19 cellular contexts compared by ENCODE assay signal in the genomic region with DNA sequence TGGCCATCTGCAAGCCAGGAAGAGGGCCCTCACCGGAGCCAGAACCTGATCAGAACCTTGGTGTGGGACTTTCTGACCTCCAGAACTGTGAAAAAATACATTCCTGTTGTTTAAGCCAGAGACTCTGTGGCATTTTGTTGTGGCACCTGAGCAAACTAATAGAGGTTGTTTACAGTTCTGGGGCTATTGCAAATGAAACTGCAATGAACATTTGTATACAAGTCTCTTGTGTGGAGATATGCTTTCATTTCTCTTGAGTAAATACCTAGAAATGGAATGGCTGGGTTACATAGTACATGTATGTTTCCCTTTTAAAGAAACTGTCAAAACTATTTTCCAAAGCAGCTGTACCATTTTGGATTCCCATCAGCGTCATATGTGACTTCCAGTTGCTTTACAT.
"Had no signal": no experiment of that assay in that cellular context is flagged by ENCODE, and none has a peak within 500 bp of the region (broad histone marks: within the 10 kb centered on the region; RNA-seq: fewer than 3 reads in every experiment).

No MANE protein-coding gene starts in this region.

- H3K4me3 ChIP-seq: hepatocyte, left ventricle myocardium inferior, lower lobe of right lung, pancreas had no signal

- H3K27me3 ChIP-seq: hepatocyte had no signal

- H3K27me3 Mint-ChIP-seq: memory B cell had no signal

- ATAC-seq: lower lobe of right lung, pancreas, right cardiac atrium had no signal

- H3K27ac Mint-ChIP-seq: memory B cell, progenitor cell of endocrine pancreas had no signal

- H3K36me3 ChIP-seq: left ventricle myocardium inferior, lower lobe of right lung, pancreas had no signal

- H2AFZ ChIP-seq: hepatocyte had no signal

- H3K4me1 Mint-ChIP-seq: memory B cell, naive B cell had no signal

- DNase-seq: effector CD4-positive, alpha-beta T cell; foreskin melanocyte; head of caudate nucleus; kidney; left cardiac atrium; left ventricle myocardium inferior; lower lobe of right lung; naive B cell; occipital lobe; pancreas; right cardiac atrium; small intestine; stimulated activated CD4-positive, alpha-beta T cell treated with anti-CD3 and anti-CD28 coated beads, Interleukin-2, amount 100 ng/mL, for 48 hours; stimulated activated naive CD4-positive, alpha-beta T cell treated with Interleukin-2 at 50 U/mL for 16 hours; trophoblast cell had no signal

- FAIRE-seq: kidney, pancreas, small intestine had no signal

- H3K79me2 ChIP-seq: hepatocyte had no signal

- H3K4me2 ChIP-seq: hepatocyte had no signal

- H3K4me1 ChIP-seq: lower lobe of right lung, pancreas had no signal

- H3K27ac ChIP-seq: hepatocyte, lower lobe of right lung, pancreas had no signal

- H3K4me3 Mint-ChIP-seq: memory B cell, naive B cell, nephron had no signal

- H3K9me3 ChIP-seq: left ventricle myocardium inferior, lower lobe of right lung, pancreas had no signal
